ENCODE assay signal across 10 cellular contexts in the genomic region with DNA sequence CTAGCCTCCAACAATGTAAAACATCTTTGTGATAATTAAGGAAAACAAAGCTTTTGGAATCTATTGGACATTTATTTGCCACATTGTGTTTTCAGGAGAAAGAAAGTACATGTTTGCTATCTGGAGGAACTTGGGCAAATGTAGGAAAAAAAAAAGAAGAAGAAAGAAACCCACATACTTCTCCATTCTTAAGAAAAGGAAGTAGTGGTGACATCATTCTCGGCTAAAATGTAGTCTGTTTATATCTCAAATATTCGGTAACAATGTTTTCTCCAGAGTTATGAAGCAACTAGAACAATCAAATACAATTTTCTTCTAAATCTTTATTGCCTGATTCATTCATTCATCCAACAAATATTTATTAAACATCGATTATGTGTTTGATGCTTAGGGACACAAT. TPM values are rescaled to one million over a fixed set of nuclear protein-coding genes. Genes with fewer than 3 reads are reported as not detected.
A peak's percentile ranks its signal among the peaks of the same experiment; 100 is the strongest.
DNase-seq lines count a peak whose midpoint lies in the region; ATAC-seq lines count a peak whose summit lies in the region.
"Had no signal": no experiment of that assay in that cellular context is flagged by ENCODE, and none has a peak within 500 bp of the region (broad histone marks: within the 10 kb centered on the region; RNA-seq: fewer than 3 reads in every experiment).

No MANE protein-coding gene starts in this region.

- no peaks in the 10 kb centered on the region for H3K9me3 Mint-ChIP-seq in activated CD8-positive, alpha-beta memory T cell treated with anti-CD3 and anti-CD28 coated beads, Interleukin-2, amount 10 ng/mL, durations not matched to agents 7 days and 5 days (ENCODE audit: low read depth)
- H3K9me3 Mint-ChIP-seq in effector memory CD8-positive, alpha-beta T cell: no peaks in the 10 kb centered on the region
- no peaks in the 10 kb centered on the region for H3K9me3 Mint-ChIP-seq in stimulated activated memory B cell treated with anti-CD40 and anti-IgM and Interleukin-4, amounts not matched to agents 10 μg/mL and 1 μg/mL and 100 μg/mL, for 72 hours

- CTCF ChIA-PET in activated CD8-positive, alpha-beta memory T cell treated with anti-CD3 and anti-CD28 coated beads, Interleukin-2, amount 10 ng/mL, durations not matched to agents 7 days and 5 days (lab: Charles Lee): interaction anchor here (0.6 to 1.2 kb wide), 3 partner anchors 71 to 405 kb away, joined by 3 read pairs; no protein-coding TSS in a partner anchor

- no peak for DNase-seq in activated CD8-positive, alpha-beta memory T cell treated with anti-CD3 and anti-CD28 coated beads, Interleukin-2, amount 10 ng/mL, durations not matched to agents 7 days and 5 days
- DNase-seq in activated CD8-positive, alpha-beta memory T cell treated with anti-CD3 and anti-CD28 coated beads for 24 hours: no peak
- DNase-seq in OCI-M1 (lab: John Stamatoyannopoulos, UW): peak; percentile 85
- no peak for DNase-seq in effector memory CD8-positive, alpha-beta T cell
- no peak for DNase-seq in NCI-H187 treated with DMSO at 0.1 percent for 48 hours (lab: John Stamatoyannopoulos, UW)
- DNase-seq in activated CD4-positive, CD25-positive, alpha-beta regulatory T cell treated with anti-CD3 and anti-CD28 coated beads, Interleukin-2, amount 50 U/mL, for 72 hours: no peak
- DNase-seq: activated CD8-positive, alpha-beta memory T cell treated with anti-CD3 and anti-CD28 coated beads, Interleukin-2, amount 50 U/mL, for 4 hours; NCI-H1436 had no signal

- H3K27me3 Mint-ChIP-seq in activated CD8-positive, alpha-beta memory T cell treated with anti-CD3 and anti-CD28 coated beads, Interleukin-2, amount 10 ng/mL, durations not matched to agents 7 days and 5 days: no peaks in the 10 kb centered on the region
- H3K27me3 Mint-ChIP-seq in effector memory CD8-positive, alpha-beta T cell: no peaks in the 10 kb centered on the region
- H3K27me3 Mint-ChIP-seq in stimulated activated memory B cell treated with anti-CD40 and anti-IgM and Interleukin-4, amounts not matched to agents 10 μg/mL and 1 μg/mL and 100 μg/mL, for 72 hours: no peaks in the 10 kb centered on the region

- peaks cover 45% of the 10 kb centered on the region for H3K4me1 Mint-ChIP-seq in activated CD8-positive, alpha-beta memory T cell treated with anti-CD3 and anti-CD28 coated beads, Interleukin-2, amount 10 ng/mL, durations not matched to agents 7 days and 5 days
- peaks cover 30 to 36% of the 10 kb centered on the region in 2 donors for H3K4me1 Mint-ChIP-seq in effector memory CD8-positive, alpha-beta T cell (ENCODE audit: low read depth in 2 of 2)
- peaks cover 68% of the 10 kb centered on the region for H3K4me1 Mint-ChIP-seq in stimulated activated memory B cell treated with anti-CD40 and anti-IgM and Interleukin-4, amounts not matched to agents 10 μg/mL and 1 μg/mL and 100 μg/mL, for 72 hours

- H3K4me3 Mint-ChIP-seq in activated CD8-positive, alpha-beta memory T cell treated with anti-CD3 and anti-CD28 coated beads, Interleukin-2, amount 10 ng/mL, durations not matched to agents 7 days and 5 days: peak overlapping the region; percentile 91
- peak overlapping the region; percentile 93 to 94 for H3K4me3 Mint-ChIP-seq in effector memory CD8-positive, alpha-beta T cell
- peak overlapping the region; percentile 65 for H3K4me3 Mint-ChIP-seq in stimulated activated memory B cell treated with anti-CD40 and anti-IgM and Interleukin-4, amounts not matched to agents 10 μg/mL and 1 μg/mL and 100 μg/mL, for 72 hours

- ATAC-seq in activated CD8-positive, alpha-beta memory T cell treated with anti-CD3 and anti-CD28 coated beads, Interleukin-2, amount 10 ng/mL, durations not matched to agents 7 days and 5 days: no peak
- no peak for ATAC-seq in effector memory CD8-positive, alpha-beta T cell (replicated peaks)
- ATAC-seq in stimulated activated memory B cell treated with anti-CD40 and anti-IgM and Interleukin-4, amounts not matched to agents 10 μg/mL and 1 μg/mL and 100 μg/mL, for 72 hours: no peak
- ATAC-seq in HG03097 (IDR thresholded peaks at IDR 0.05; ENCODE audit: low FRiP score, unreplicated experiment): no peak

- peaks cover 13% of the 10 kb centered on the region for H3K36me3 Mint-ChIP-seq in activated CD8-positive, alpha-beta memory T cell treated with anti-CD3 and anti-CD28 coated beads, Interleukin-2, amount 10 ng/mL, durations not matched to agents 7 days and 5 days
- peaks cover 12% of the 10 kb centered on the region for H3K36me3 Mint-ChIP-seq in effector memory CD8-positive, alpha-beta T cell (ENCODE audit: insufficient read depth)
- H3K36me3 Mint-ChIP-seq in stimulated activated memory B cell treated with anti-CD40 and anti-IgM and Interleukin-4, amounts not matched to agents 10 μg/mL and 1 μg/mL and 100 μg/mL, for 72 hours: peaks cover 9% of the 10 kb centered on the region

- peak overlapping the region; percentile 97 for H3K27ac Mint-ChIP-seq in activated CD8-positive, alpha-beta memory T cell treated with anti-CD3 and anti-CD28 coated beads, Interleukin-2, amount 10 ng/mL, durations not matched to agents 7 days and 5 days
- H3K27ac Mint-ChIP-seq in effector memory CD8-positive, alpha-beta T cell: peak overlapping the region; percentile 52 to 88
- H3K27ac Mint-ChIP-seq in stimulated activated memory B cell treated with anti-CD40 and anti-IgM and Interleukin-4, amounts not matched to agents 10 μg/mL and 1 μg/mL and 100 μg/mL, for 72 hours: peak overlapping the region; percentile 87

RNA-seq across cellular contexts. Expression of a gene that starts 2.3 kb away (rescaled TPM):
- total RNA-seq in activated CD8-positive, alpha-beta memory T cell treated with anti-CD3 and anti-CD28 coated beads, Interleukin-2, amount 10 ng/mL, durations not matched to agents 7 days and 5 days: 10 to 100 TPM; 47.3 to 50.5 TPM
